ENCODE assay signal across 16 cellular contexts in the genomic region with DNA sequence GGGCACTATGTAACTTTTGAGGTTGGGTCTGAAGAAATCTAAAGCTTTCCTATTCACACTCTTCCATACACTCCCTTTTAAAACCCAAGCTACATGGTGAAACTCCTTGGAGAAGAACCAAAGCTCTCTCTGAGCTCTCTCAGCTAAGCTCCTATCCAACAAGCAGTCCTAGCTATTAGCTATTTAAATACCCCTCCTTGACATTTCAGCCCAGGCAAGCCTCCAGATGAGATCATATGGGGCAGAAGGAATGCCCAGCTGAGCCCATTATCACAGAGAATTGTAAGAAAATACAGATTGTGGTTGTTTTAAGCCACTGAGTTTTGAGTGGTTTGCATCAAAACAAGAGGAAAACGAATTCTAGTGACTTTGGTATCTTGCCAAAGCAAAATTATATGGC. TPM values are rescaled to one million over a fixed set of nuclear protein-coding genes. Genes with fewer than 3 reads are reported as not detected.
A peak's percentile ranks its signal among the peaks of the same experiment; 100 is the strongest.
DNase-seq lines count a peak whose midpoint lies in the region; ATAC-seq, FAIRE-seq and TF ChIP-seq lines count a peak whose summit lies in the region.
"Had no signal": no experiment of that assay in that cellular context is flagged by ENCODE, and none has a peak within 500 bp of the region (broad histone marks: within the 10 kb centered on the region; RNA-seq: fewer than 3 reads in every experiment).

No MANE protein-coding gene starts in this region.

- intact Hi-C loops in HepG2 (cut with micrococcal nuclease; ENCODE audit: unreplicated experiment): no loop called here

- ATAC-seq in HepG2: no peak

- H3K9ac ChIP-seq in MM.1S (ENCODE audit: low read length): no peak overlapping the region
- H3K9ac ChIP-seq in fibroblast of lung (ENCODE audit: insufficient read depth, low read length): no peak overlapping the region
- H3K9ac ChIP-seq in HepG2 (ENCODE audit: insufficient read depth, low read depth, low read length): no peak overlapping the region

- TF ChIP-seq POLR2A in HepG2 (IDR thresholded peaks at IDR 0.05; ENCODE audit: insufficient read depth in 1 of 2, low read depth in 2 of 2, low read length in 2 of 2): no peak

- H3K9me3 ChIP-seq in MM.1S (replicated peaks; ENCODE audit: insufficient read depth, low read length) (no peaks in the 10 kb centered on the region), fibroblast of lung (ENCODE audit: control insufficient read depth, insufficient read depth, low read depth, low read length) (no peaks in the 10 kb centered on the region), osteoblast (ENCODE audit: low read depth, low read length) (no peaks in the 10 kb centered on the region), HepG2 (ENCODE audit: low read length) (no peaks in the 10 kb centered on the region)

- POLR2A ChIA-PET in HepG2 (lab: Yijun Ruan, JAX): interaction anchor here (0.6 kb wide), 1 partner anchor 11 kb away, joined by 4 read pairs; no protein-coding TSS in a partner anchor

- H3K9me2 ChIP-seq in MM.1S (replicated peaks; ENCODE audit: insufficient read depth, low read length): no peaks in the 10 kb centered on the region

- CTCF ChIA-PET in HepG2 (lab: Yijun Ruan, JAX; ENCODE audit: low intra/inter-chr PET ratio, low total read pairs): no interaction called here

- no peak for TF ChIP-seq CTCF in MM.1S (IDR thresholded peaks at IDR 0.05; ENCODE audit: low read length)
- no peak for TF ChIP-seq CTCF in fibroblast of lung (conservative IDR thresholded peaks at IDR 0.05 in 1 of 2, IDR thresholded peaks at IDR 0.05 in 1 of 2; ENCODE audit: low read depth in 1 of 2, low read length in 2 of 2)
- no peak for TF ChIP-seq CTCF in osteoblast (IDR thresholded peaks at IDR 0.05; ENCODE audit: extremely low read depth, low read depth, low read length)
- no peak for TF ChIP-seq CTCF in HepG2 (CRISPR knock-in tag; IDR thresholded peaks at IDR 0.05)

- H2AFZ ChIP-seq in MM.1S (ENCODE audit: low read length): 0 out of 2 replicates have a peak overlapping the region, but pooled peaks have one; percentile 73
- no peak overlapping the region for H2AFZ ChIP-seq in fibroblast of lung (ENCODE audit: low read length)
- no peak overlapping the region for H2AFZ ChIP-seq in osteoblast (ENCODE audit: low read length)
- H2AFZ ChIP-seq in HepG2 (ENCODE audit: low read length): no peak overlapping the region

- TF ChIP-seq RAD21 in HepG2 (CRISPR knock-in tag; IDR thresholded peaks at IDR 0.05): no peak

- no peaks in the 10 kb centered on the region for H4K20me1 ChIP-seq in MM.1S (ENCODE audit: insufficient read depth, low read length)
- no peaks in the 10 kb centered on the region for H4K20me1 ChIP-seq in fibroblast of lung (ENCODE audit: control insufficient read depth, extremely low read depth, insufficient read depth, low read length)
- H4K20me1 ChIP-seq in osteoblast (ENCODE audit: insufficient read depth, low read length): no peaks in the 10 kb centered on the region
- no peaks in the 10 kb centered on the region for H4K20me1 ChIP-seq in HepG2 (ENCODE audit: insufficient read depth, low read length)

- H3K27me3 ChIP-seq in MM.1S (replicated peaks; ENCODE audit: insufficient read depth, low read length) (no peaks in the 10 kb centered on the region), fibroblast of lung (ENCODE audit: control insufficient read depth, insufficient read depth, low read length) (no peaks in the 10 kb centered on the region), osteoblast (ENCODE audit: insufficient read depth, low read length) (peaks cover 2% of the 10 kb centered on the region), HepG2 (ENCODE audit: control insufficient read depth in 1 of 2, insufficient read depth in 2 of 2, low read length in 2 of 2) (no peaks in the 10 kb centered on the region; a peak in 1 of 5 replicates)

- H3K79me2 ChIP-seq in MM.1S (ENCODE audit: low read length): no peaks in the 10 kb centered on the region
- no peaks in the 10 kb centered on the region for H3K79me2 ChIP-seq in fibroblast of lung (ENCODE audit: control insufficient read depth, insufficient read depth, low read length)
- no peaks in the 10 kb centered on the region for H3K79me2 ChIP-seq in osteoblast (ENCODE audit: insufficient read depth, low read length)
- H3K79me2 ChIP-seq in HepG2 (ENCODE audit: insufficient read depth, low read length): no peaks in the 10 kb centered on the region

- 0% methylated on average over 1 of the region's 1 CpG for WGBS in HepG2 (ENCODE audit: low lambda C conversion rate)

- DNase-seq in AG20443 (ENCODE audit: low spot score) (peak; percentile 80), MM.1S (no peak), fibroblast of lung (ENCODE audit: low read depth in 2 of 2) (peak; percentile 69 to 70), osteoblast (ENCODE audit: insufficient read length, low spot score, missing footprints) (peak; percentile 82), DMS 273 treated with DMSO at 0.1 percent for 48 hours (lab: John Stamatoyannopoulos, UW) (no peak), HepG2 (ENCODE audit: low spot score) (no peak), putamen (ENCODE audit: low spot score) (no peak), CD1c-positive myeloid dendritic cell (ENCODE audit: extremely low spot score) (no peak)
- DNase-seq: activated CD4-positive, alpha-beta T cell treated with anti-CD3 and anti-CD28 coated beads for 48 hours; activated naive CD8-positive, alpha-beta T cell treated with anti-CD3 and anti-CD28 coated beads for 36 hours; mesendoderm; occipital lobe had no signal

- no peak overlapping the region for H3K27ac ChIP-seq in MM.1S (ENCODE audit: low read length)
- peak overlapping the region; percentile 38 for H3K27ac ChIP-seq in fibroblast of lung (ENCODE audit: insufficient read depth, low read length)
- peak overlapping the region; percentile 55 for H3K27ac ChIP-seq in osteoblast (ENCODE audit: low read depth, low read length)
- H3K27ac ChIP-seq in HepG2 (ENCODE audit: extremely low read length, insufficient read depth, low read length): no peak overlapping the region

- H3K4me3 ChIP-seq in MM.1S (ENCODE audit: low read length) (no peak overlapping the region), fibroblast of lung (replicated peaks in 1 of 4; ENCODE audit: control extremely low read depth in 1 of 4, insufficient read depth in 1 of 4, low read depth in 3 of 4, low read length in 4 of 4) (peak overlapping the region in 1 of 4 experiments; percentile 47), osteoblast (ENCODE audit: insufficient read depth, low read length) (peak overlapping the region; percentile 61), HepG2 (replicated peaks in 1 of 3; ENCODE audit: insufficient read depth in 1 of 3, low read depth in 2 of 3, low read length in 3 of 3) (no peak overlapping the region)

- peaks cover 11% of the 10 kb centered on the region; the same call in 1 of the 2 replicates for H3F3A ChIP-seq in MM.1S (ENCODE audit: insufficient read depth, low read length)

- H3K4me1 ChIP-seq in MM.1S (ENCODE audit: low read length) (no peaks in the 10 kb centered on the region), fibroblast of lung (ENCODE audit: control insufficient read depth, extremely low read depth, insufficient read depth, low read length) (peaks cover 3% of the 10 kb centered on the region), osteoblast (ENCODE audit: insufficient read depth, low read length) (peaks cover 19% of the 10 kb centered on the region), HepG2 (ENCODE audit: insufficient read depth, low read length) (no peaks in the 10 kb centered on the region)

- H3K4me2 ChIP-seq in MM.1S (ENCODE audit: low read depth, low read length) (no peak overlapping the region), fibroblast of lung (ENCODE audit: extremely low read depth, insufficient read depth, low read length) (peak overlapping the region; percentile 76), osteoblast (ENCODE audit: insufficient read depth, low read length) (peak overlapping the region; percentile 77), HepG2 (ENCODE audit: low read depth, low read length) (no peak overlapping the region)

- no peak for FAIRE-seq in HepG2 (lab: Jason Lieb, UNC)
- FAIRE-seq: G401.6 had no signal

- no TSS peak for BruUV-seq in HepG2 (replicated peaks; lab: Mats Ljungman, UMichigan)

- in situ Hi-C loops in HepG2 (cut with HindIII; ENCODE audit: extremely low pct_ligation_motif_present, low pct_unique_long_range_greater_than_20kb): no loop called here

- no peaks in the 10 kb centered on the region for H3K36me3 ChIP-seq in MM.1S (replicated peaks; ENCODE audit: insufficient read depth, low read length)
- no peaks in the 10 kb centered on the region for H3K36me3 ChIP-seq in fibroblast of lung (ENCODE audit: control insufficient read depth, insufficient read depth, low read length)
- H3K36me3 ChIP-seq in osteoblast (ENCODE audit: insufficient read depth, low read length): no peaks in the 10 kb centered on the region
- no peaks in the 10 kb centered on the region for H3K36me3 ChIP-seq in HepG2 (replicated peaks in 1 of 2; ENCODE audit: control insufficient read depth in 1 of 2, insufficient read depth in 2 of 2, low read length in 2 of 2)

- TF ChIP-seq EP300 in HepG2 (IDR thresholded peaks at IDR 0.05; ENCODE audit: low read depth in 2 of 2, low read length in 2 of 2): no peak
- TF ChIP-seq EP300 in HepG2 (CRISPR knock-in tag; IDR thresholded peaks at IDR 0.05; ENCODE audit: borderline replicate concordance): no peak

RNA-seq across cellular contexts. Expression of gene HSPB3, which starts 15.2 kb away (rescaled TPM):
- total RNA-seq in fibroblast of lung: 0.77 and 21.1 TPM in 2 replicates
- 5.3 and 18.6 TPM in 2 replicates for polyA plus RNA-seq in fibroblast of lung
- 4.3 and 14.5 TPM in 2 replicates for polyA plus RNA-seq in fibroblast of lung (2012)
- 0.96 TPM in 1 of 2 replicates, not detected in the other for polyA minus RNA-seq in fibroblast of lung (ENCODE audit: low replicate concordance)
- total RNA-seq in osteoblast: not detected in 2 replicates
- total RNA-seq in HepG2 (2016; rRNA removed; fragmentation: Illumina TruSeq; extraction: Trizol): not detected in 2 replicates
- not detected in 2 replicates for total RNA-seq in HepG2 (2016; cell fraction: cytosol; rRNA removed; fragmentation: Illumina TruSeq; extraction: Trizol; ENCODE audit: low read depth)
- not detected in 2 replicates for total RNA-seq in HepG2 (2016; cell fraction: insoluble cytoplasmic fraction; rRNA removed; fragmentation: Illumina TruSeq; extraction: Trizol)
- not detected in 2 replicates for total RNA-seq in HepG2 (2016; cell fraction: membrane; rRNA removed; fragmentation: Illumina TruSeq; extraction: Trizol)
- not detected in 2 replicates for total RNA-seq in HepG2 (2016; cell fraction: nucleus; rRNA removed; fragmentation: Illumina TruSeq; extraction: Trizol)
- not detected in 2 replicates for polyA plus RNA-seq in HepG2 (2011; rRNA removed)
- polyA plus RNA-seq in HepG2 (2011; cell fraction: cytosol; rRNA removed): not detected in 2 replicates
- polyA plus RNA-seq in HepG2 (2011; cell fraction: nucleus; rRNA removed): not detected in 2 replicates
- not detected in 2 replicates for polyA plus RNA-seq in HepG2 (2012)
- not detected in 2 replicates for polyA plus RNA-seq in HepG2 (2016; cell fraction: cytosol; fragmentation: Illumina TruSeq; extraction: Trizol; ENCODE audit: low read depth)
- not detected in 2 replicates for polyA plus RNA-seq in HepG2 (2016; cell fraction: insoluble cytoplasmic fraction; fragmentation: Illumina TruSeq; extraction: Trizol; ENCODE audit: low read depth)
- polyA plus RNA-seq in HepG2 (2016; cell fraction: membrane; fragmentation: Illumina TruSeq; extraction: Trizol; ENCODE audit: low read depth): not detected in 2 replicates
- not detected in 2 replicates for polyA plus RNA-seq in HepG2 (2016; cell fraction: nucleus; fragmentation: Illumina TruSeq; extraction: Trizol; ENCODE audit: insufficient read depth, low read depth)
- not detected in 2 replicates for polyA minus RNA-seq in HepG2 (2011; rRNA and poly(A)+ RNA removed; ENCODE audit: low replicate concordance)
- polyA minus RNA-seq in HepG2 (2011; cell fraction: cytosol; rRNA and poly(A)+ RNA removed): not detected in 2 replicates
- polyA minus RNA-seq in HepG2 (2011; cell fraction: nucleus; rRNA and poly(A)+ RNA removed): not detected in 2 replicates
- total RNA-seq: activated naive CD8-positive, alpha-beta T cell treated with anti-CD3 and anti-CD28 coated beads for 36 hours; MCF 10A; subcutaneous adipose tissue had no signal
- polyA plus RNA-seq: CD14-positive monocyte had no signal

RNA-seq across cellular contexts. Expression of gene SNX18, which starts 46.9 kb away (rescaled TPM):
- total RNA-seq in fibroblast of lung (91.7 and 109 TPM in 2 replicates), osteoblast (69.0 and 86.5 TPM in 2 replicates), HepG2 (2016; rRNA removed; fragmentation: Illumina TruSeq; extraction: Trizol) (6.0 and 6.2 TPM in 2 replicates)
- polyA plus RNA-seq in fibroblast of lung (49.0 and 80.1 TPM in 2 replicates), HepG2 (2011; rRNA removed) (2.3 and 2.7 TPM in 2 replicates)
- 44.7 and 78.2 TPM in 2 replicates for polyA plus RNA-seq in fibroblast of lung (2012)
- polyA minus RNA-seq in fibroblast of lung (ENCODE audit: low replicate concordance): 34.0 and 60.5 TPM in 2 replicates
- total RNA-seq in HepG2 (2016; cell fraction: cytosol; rRNA removed; fragmentation: Illumina TruSeq; extraction: Trizol; ENCODE audit: low read depth): 0.81 and 0.88 TPM in 2 replicates
- 5.6 and 5.9 TPM in 2 replicates for total RNA-seq in HepG2 (2016; cell fraction: insoluble cytoplasmic fraction; rRNA removed; fragmentation: Illumina TruSeq; extraction: Trizol)
- 4.7 and 5.3 TPM in 2 replicates for total RNA-seq in HepG2 (2016; cell fraction: membrane; rRNA removed; fragmentation: Illumina TruSeq; extraction: Trizol)
- 5.4 and 5.5 TPM in 2 replicates for total RNA-seq in HepG2 (2016; cell fraction: nucleus; rRNA removed; fragmentation: Illumina TruSeq; extraction: Trizol)
- 2.0 and 3.0 TPM in 2 replicates for polyA plus RNA-seq in HepG2 (2011; cell fraction: cytosol; rRNA removed)
- polyA plus RNA-seq in HepG2 (2011; cell fraction: nucleus; rRNA removed): 3.4 and 3.8 TPM in 2 replicates
- polyA plus RNA-seq in HepG2 (2012): 2.5 and 3.2 TPM in 2 replicates
- polyA plus RNA-seq in HepG2 (2016; cell fraction: cytosol; fragmentation: Illumina TruSeq; extraction: Trizol; ENCODE audit: low read depth): 0.60 and 0.81 TPM in 2 replicates
- polyA plus RNA-seq in HepG2 (2016; cell fraction: insoluble cytoplasmic fraction; fragmentation: Illumina TruSeq; extraction: Trizol; ENCODE audit: low read depth): 6.8 and 8.2 TPM in 2 replicates
- polyA plus RNA-seq in HepG2 (2016; cell fraction: membrane; fragmentation: Illumina TruSeq; extraction: Trizol; ENCODE audit: low read depth): 3.2 and 4.0 TPM in 2 replicates
- 4.1 and 5.1 TPM in 2 replicates for polyA plus RNA-seq in HepG2 (2016; cell fraction: nucleus; fragmentation: Illumina TruSeq; extraction: Trizol; ENCODE audit: insufficient read depth, low read depth)
- polyA minus RNA-seq in HepG2 (2011; rRNA and poly(A)+ RNA removed; ENCODE audit: low replicate concordance): 6.5 and 11.0 TPM in 2 replicates
- 6.8 and 6.9 TPM in 2 replicates for polyA minus RNA-seq in HepG2 (2011; cell fraction: cytosol; rRNA and poly(A)+ RNA removed)
- polyA minus RNA-seq in HepG2 (2011; cell fraction: nucleus; rRNA and poly(A)+ RNA removed): 10.2 and 10.8 TPM in 2 replicates

Comparison
In these comparisons a context has a peak if more than half of its experiments do, and no peak if none do; other contexts are left out.
1. DNase-seq: peak in AG20443 (single experiment), fibroblast of lung (2 of 2) and osteoblast (single experiment); none in MM.1S (single experiment), DMS 273 treated with DMSO at 0.1 percent for 48 hours (single experiment), HepG2 (single experiment), putamen (single experiment) and CD1c-positive myeloid dendritic cell (single experiment).
2. H3K27ac ChIP-seq: peak in fibroblast of lung (single experiment) and osteoblast (single experiment); none in MM.1S (single experiment) and HepG2 (single experiment).
3. H3K4me2 ChIP-seq: peak in fibroblast of lung (single experiment) and osteoblast (single experiment); none in MM.1S (single experiment) and HepG2 (single experiment).